ENCODE assay signal across 12 cellular contexts in the genomic region with DNA sequence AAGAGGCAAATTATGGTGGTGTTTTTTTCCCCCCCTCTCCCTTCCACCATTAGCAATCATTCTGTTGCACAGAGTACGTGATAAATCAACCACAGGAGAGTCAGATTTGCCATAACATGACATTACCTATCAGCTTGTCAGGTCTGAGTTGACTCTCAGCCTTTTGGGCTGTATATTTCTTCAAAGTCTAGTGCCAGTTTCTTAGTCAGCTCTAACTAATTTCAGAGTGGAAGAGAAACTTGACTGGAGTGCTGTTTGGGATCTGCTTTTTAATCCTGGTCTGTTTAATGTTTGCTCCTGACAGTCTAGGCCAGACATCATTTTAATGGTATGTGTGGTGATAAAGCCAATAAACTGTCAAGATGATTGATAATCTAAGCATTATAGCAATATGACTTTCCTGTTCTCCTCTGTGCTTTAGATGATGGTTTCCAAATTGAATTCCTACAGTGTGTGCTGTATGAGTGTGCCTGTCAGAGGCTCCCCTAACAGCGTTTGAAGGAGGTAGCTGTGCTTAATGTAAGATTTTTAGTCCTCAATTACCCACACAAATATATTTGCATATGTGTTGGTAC.
DNase-seq lines count a peak whose midpoint lies in the region; TF ChIP-seq lines count a peak whose summit lies in the region.
"Had no signal": no experiment of that assay in that cellular context is flagged by ENCODE, and none has a peak within 500 bp of the region (broad histone marks: within the 10 kb centered on the region; RNA-seq: fewer than 3 reads in every experiment).

No MANE protein-coding gene starts in this region.

- TF ChIP-seq EP300 in sigmoid colon (IDR thresholded peaks at IDR 0.05) = peak in 3 of 4 donors; percentile 84 to 90 (median 89)
- no peak for TF ChIP-seq EP300 in ovary (IDR thresholded peaks at IDR 0.05)

- H3K27me3 ChIP-seq in fibroblast of lung (ENCODE audit: control insufficient read depth, insufficient read depth, low read length) = peaks cover 2% of the 10 kb centered on the region
- no peaks in the 10 kb centered on the region for H3K27me3 ChIP-seq in sigmoid colon
- no peaks in the 10 kb centered on the region for H3K27me3 ChIP-seq in ovary

- H2AFZ ChIP-seq in fibroblast of lung (ENCODE audit: low read length) = no peak overlapping the region

- in situ Hi-C loops in GM13977 (cut with MboI; ENCODE audit: low pct_unique_long_range_greater_than_20kb, low sequenced_read_pairs, unreplicated experiment) = no loop called here

- no peak overlapping the region for H3K27ac ChIP-seq in fibroblast of lung (ENCODE audit: insufficient read depth, low read length)
- peak overlapping the region; percentile 67 to 80 (median 74) for H3K27ac ChIP-seq in sigmoid colon
- no peak overlapping the region for H3K27ac ChIP-seq in ovary
- H3K27ac ChIP-seq: HL-60 had no signal

- H3K79me2 ChIP-seq in fibroblast of lung (ENCODE audit: control insufficient read depth, insufficient read depth, low read length) = no peaks in the 10 kb centered on the region

- H4K20me1 ChIP-seq in fibroblast of lung (ENCODE audit: control insufficient read depth, extremely low read depth, insufficient read depth, low read length) = no peaks in the 10 kb centered on the region

- DNase-seq in GM04504 (ENCODE audit: low read depth) (peak; percentile 70), NCI-H69 (lab: John Stamatoyannopoulos, UW) (peak; percentile 80), fibroblast of lung (ENCODE audit: low read depth in 2 of 2) (peak; percentile 93 to 97), sigmoid colon (no peak), COR-L47 (lab: John Stamatoyannopoulos, UW) (no peak), GM13977 (ENCODE audit: low spot score) (no peak), ovary (no peak)
- no peak for DNase-seq in stimulated activated CD4-positive, alpha-beta T cell treated with anti-CD3 and anti-CD28 coated beads, Interleukin-15, amount 100 ng/mL, for 24 hours
- DNase-seq: DND-41, HFFc6, T-helper 17 cell had no signal

- H3K9me3 ChIP-seq in fibroblast of lung (ENCODE audit: control insufficient read depth, insufficient read depth, low read depth, low read length) (no peaks in the 10 kb centered on the region), sigmoid colon (no peaks in the 10 kb centered on the region), ovary (no peaks in the 10 kb centered on the region)

- H3K36me3 ChIP-seq in fibroblast of lung (ENCODE audit: control insufficient read depth, insufficient read depth, low read length) = no peaks in the 10 kb centered on the region
- H3K36me3 ChIP-seq in sigmoid colon = no peaks in the 10 kb centered on the region
- H3K36me3 ChIP-seq in ovary = no peaks in the 10 kb centered on the region

- H3K4me1 ChIP-seq in fibroblast of lung (ENCODE audit: control insufficient read depth, extremely low read depth, insufficient read depth, low read length) (peaks cover 13% of the 10 kb centered on the region), sigmoid colon (peaks cover 0 to 59% (median 45%) of the 10 kb centered on the region in 4 donors), ovary (ENCODE audit: insufficient read depth) (peaks cover 3% of the 10 kb centered on the region)

- TF ChIP-seq CTCF in fibroblast of lung (conservative IDR thresholded peaks at IDR 0.05 in 1 of 2, IDR thresholded peaks at IDR 0.05 in 1 of 2; ENCODE audit: low read depth in 1 of 2, low read length in 2 of 2) (no peak), sigmoid colon (IDR thresholded peaks at IDR 0.05) (no peak), GM13977 (IDR thresholded peaks at IDR 0.05; ENCODE audit: extremely low read depth, insufficient read depth, missing control alignments) (no peak), ovary (IDR thresholded peaks at IDR 0.05) (no peak)

- H3K4me2 ChIP-seq in fibroblast of lung (ENCODE audit: extremely low read depth, insufficient read depth, low read length) = peak overlapping the region; percentile 23

- H3K4me3 ChIP-seq in fibroblast of lung (replicated peaks in 1 of 4; ENCODE audit: control extremely low read depth in 1 of 4, insufficient read depth in 1 of 4, low read depth in 3 of 4, low read length in 4 of 4) (no peak overlapping the region), sigmoid colon (no peak overlapping the region), ovary (no peak overlapping the region)

- TF ChIP-seq POLR2A in sigmoid colon (IDR thresholded peaks at IDR 0.05) = no peak
- TF ChIP-seq POLR2A in ovary (IDR thresholded peaks at IDR 0.05) = no peak

- intact Hi-C loops in sigmoid colon (cut with DNase I) = loop anchor here (1.0 to 10.0 kb wide), 5 partner anchors 40 to 214 kb away; no protein-coding TSS in a partner anchor
- intact Hi-C loops in ovary (cut with DNase I) = no loop called here

- H3K9ac ChIP-seq in fibroblast of lung (ENCODE audit: insufficient read depth, low read length) = no peak overlapping the region

- 25 to 43% methylated on average over 2 of the region's 2 CpGs for WGBS in sigmoid colon, 2 donors
- WGBS in ovary, 3 donors = 37 to 56% (median 43%) methylated on average over 2 of the region's 2 CpGs

Comparison
In these comparisons a context has a peak if more than half of its experiments do, and no peak if none do; other contexts are left out.
1. DNase-seq: peak in GM04504 (single experiment), NCI-H69 (single experiment) and fibroblast of lung (2 of 2); none in sigmoid colon (single experiment), stimulated activated CD4-positive, alpha-beta T cell treated with anti-CD3 and anti-CD28 coated beads, Interleukin-15, amount 100 ng/mL, for 24 hours (single experiment), COR-L47 (single experiment), GM13977 (single experiment) and ovary (0 of 5).
2. H3K27ac ChIP-seq: peak in sigmoid colon (4 of 4); none in fibroblast of lung (single experiment) and ovary (0 of 2).